12 cellular contexts compared by ENCODE assay signal in the genomic region with DNA sequence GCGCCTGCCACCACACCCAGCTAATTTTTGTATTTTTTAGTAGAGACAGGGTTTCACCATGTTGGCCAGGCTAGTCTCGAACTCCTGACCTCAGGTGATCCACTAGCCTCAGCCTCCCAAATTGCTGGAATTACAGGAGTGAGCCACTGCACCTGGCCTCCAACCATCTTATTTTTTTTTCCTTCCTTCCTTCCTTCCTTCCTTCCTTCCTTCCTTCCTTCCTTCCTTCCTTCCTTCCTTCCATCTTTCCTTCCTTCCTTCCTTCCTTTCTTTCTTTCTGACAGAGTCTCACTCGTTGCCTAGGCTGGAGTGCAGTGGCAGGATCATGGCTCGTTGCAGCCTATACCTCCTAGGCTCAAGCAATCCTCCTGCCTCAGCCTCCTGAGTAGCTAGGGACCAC. TPM values are rescaled to one million over a fixed set of nuclear protein-coding genes. Genes with fewer than 3 reads are reported as not detected.
DNase-seq lines count a peak whose midpoint lies in the region; ATAC-seq and TF ChIP-seq lines count a peak whose summit lies in the region.
"Not testable (repeated sequence)": the region's sequence is repeated elsewhere in the genome, so short reads cannot be mapped to it uniquely, and the experiment has no call there.
"Had no signal": no experiment of that assay in that cellular context is flagged by ENCODE, and none has a peak within 500 bp of the region (broad histone marks: within the 10 kb centered on the region; RNA-seq: fewer than 3 reads in every experiment).

No MANE protein-coding gene starts in this region.

- H3K4me1 ChIP-seq in CD4-positive, CD25-positive, alpha-beta regulatory T cell (ENCODE audit: control insufficient read depth, insufficient read depth, low read length, poor library complexity, severe bottlenecking) = peaks cover 29% of the 10 kb centered on the region
- H3K4me1 ChIP-seq in HEK293 (ENCODE audit: control insufficient read depth, insufficient read depth, low read length) = not testable (repeated sequence)
- H3K4me1 ChIP-seq in neutrophil (ENCODE audit: control insufficient read depth in 1 of 2, insufficient read depth in 1 of 2, low read depth in 1 of 2, low read length in 1 of 2) = peaks cover 84 to 92% of the 10 kb centered on the region in 2 experiments

- H3K27me3 Mint-ChIP-seq in CD4-positive, CD25-positive, alpha-beta regulatory T cell; activated naive CD4-positive, alpha-beta T cell treated with anti-CD3 and anti-CD28 coated beads, Interleukin-2, amount 50 U/mL, for 24 hours; immature natural killer cell (ENCODE audit: low read depth in 3 of 3); naive thymus-derived CD8-positive, alpha-beta T cell: not testable (repeated sequence)

- not testable (repeated sequence) for H3K4me3 Mint-ChIP-seq in CD4-positive, CD25-positive, alpha-beta regulatory T cell; activated naive CD4-positive, alpha-beta T cell treated with anti-CD3 and anti-CD28 coated beads, Interleukin-2, amount 50 U/mL, for 24 hours; immature natural killer cell; naive thymus-derived CD8-positive, alpha-beta T cell

- DNase-seq in CD4-positive, CD25-positive, alpha-beta regulatory T cell; immature natural killer cell; naive thymus-derived CD8-positive, alpha-beta T cell: not testable (repeated sequence)

- H3K9me3 Mint-ChIP-seq in CD4-positive, CD25-positive, alpha-beta regulatory T cell; activated naive CD4-positive, alpha-beta T cell treated with anti-CD3 and anti-CD28 coated beads, Interleukin-2, amount 50 U/mL, for 24 hours; immature natural killer cell; naive thymus-derived CD8-positive, alpha-beta T cell: not testable (repeated sequence)

- not testable (repeated sequence) for H3K4me3 ChIP-seq in CD4-positive, CD25-positive, alpha-beta regulatory T cell (ENCODE audit: low read depth, low read length); HEK293 (ENCODE audit: low read depth, low read length); neutrophil (ENCODE audit: low read depth in 1 of 2, low read length in 1 of 2)

- H3K36me3 Mint-ChIP-seq in CD4-positive, CD25-positive, alpha-beta regulatory T cell; activated naive CD4-positive, alpha-beta T cell treated with anti-CD3 and anti-CD28 coated beads, Interleukin-2, amount 50 U/mL, for 24 hours; immature natural killer cell; naive thymus-derived CD8-positive, alpha-beta T cell: not testable (repeated sequence)

- CTCF ChIA-PET in HEK293 (lab: Yijun Ruan, JAX) = not testable (repeated sequence)

- peak overlapping the region; percentile 67 to 98 (median 88) for H3K27ac Mint-ChIP-seq in CD4-positive, CD25-positive, alpha-beta regulatory T cell
- H3K27ac Mint-ChIP-seq in activated naive CD4-positive, alpha-beta T cell treated with anti-CD3 and anti-CD28 coated beads, Interleukin-2, amount 50 U/mL, for 24 hours = peak overlapping the region; percentile 68
- H3K27ac Mint-ChIP-seq in immature natural killer cell = peak overlapping the region in 5 of 6 donors; percentile 56 to 87 (median 69)
- H3K27ac Mint-ChIP-seq in naive thymus-derived CD8-positive, alpha-beta T cell = peak overlapping the region in 7 of 10 donors; percentile 5 to 90 (median 68)

- H3K9me3 ChIP-seq in CD4-positive, CD25-positive, alpha-beta regulatory T cell (ENCODE audit: control insufficient read depth in 2 of 2, low read length in 2 of 2); HEK293 (ENCODE audit: control insufficient read depth, insufficient read depth, low read depth, low read length); neutrophil: not testable (repeated sequence)

- TF ChIP-seq CTCF in HEK293 (tag by site-specific recombination; IDR thresholded peaks at IDR 0.05); neutrophil (IDR thresholded peaks at IDR 0.05): not testable (repeated sequence)

- H3K4me1 Mint-ChIP-seq in CD4-positive, CD25-positive, alpha-beta regulatory T cell = peaks cover 8 to 44% (median 12%) of the 10 kb centered on the region in 4 donors
- H3K4me1 Mint-ChIP-seq in activated naive CD4-positive, alpha-beta T cell treated with anti-CD3 and anti-CD28 coated beads, Interleukin-2, amount 50 U/mL, for 24 hours = peaks cover 42% of the 10 kb centered on the region
- H3K4me1 Mint-ChIP-seq in immature natural killer cell = peaks cover 30 to 42% of the 10 kb centered on the region in 2 donors
- peaks cover 18 to 54% (median 32%) of the 10 kb centered on the region in 4 donors for H3K4me1 Mint-ChIP-seq in naive thymus-derived CD8-positive, alpha-beta T cell

- not testable (repeated sequence) for H3K27me3 ChIP-seq in CD4-positive, CD25-positive, alpha-beta regulatory T cell (ENCODE audit: control insufficient read depth, insufficient read depth, low read length); neutrophil

- not testable (repeated sequence) for H3K27ac ChIP-seq in CD4-positive, CD25-positive, alpha-beta regulatory T cell (ENCODE audit: insufficient read depth, low read length, poor library complexity, severe bottlenecking); HEK293 (ENCODE audit: extremely low read depth, low read depth, low read length)
- H3K27ac ChIP-seq in neutrophil = peak overlapping the region; percentile 100

- POLR2A ChIA-PET in HEK293 (lab: Yijun Ruan, JAX) = not testable (repeated sequence)
- POLR2A ChIA-PET in naive thymus-derived CD8-positive, alpha-beta T cell (lab: Charles Lee) = interaction anchor here (0.6 to 17.7 kb wide), 5 partner anchors 9 to 465 kb away, joined by 3 to 447 read pairs (median 3); a partner anchor contains a TSS

- H3K36me3 ChIP-seq in CD4-positive, CD25-positive, alpha-beta regulatory T cell (ENCODE audit: control insufficient read depth, insufficient read depth, low read length); HEK293 (ENCODE audit: control insufficient read depth in 2 of 2, insufficient read depth in 1 of 2, low read length in 2 of 2); neutrophil: not testable (repeated sequence)

- not testable (repeated sequence) for ATAC-seq in CD4-positive, CD25-positive, alpha-beta regulatory T cell (ENCODE audit: low read depth in 2 of 2); naive thymus-derived CD8-positive, alpha-beta T cell

TF ChIP-seq in HEK293, 187 proteins besides CTCF, POLR2A, EP300 and RAD21:
- peak; percentile 94 for TF ChIP-seq ZNF366 (tag by site-specific recombination; conservative IDR thresholded peaks at IDR 0.05)
TF ChIP-seq in HEK293: peak in this region for 1; not testable (repeated sequence) for 186.

RNA-seq across cellular contexts. Expression of a gene that starts 5.8 kb away (rescaled TPM):
- total RNA-seq in CD4-positive, CD25-positive, alpha-beta regulatory T cell = not detected
- polyA plus RNA-seq in CD4-positive, CD25-positive, alpha-beta regulatory T cell = not detected
- polyA plus RNA-seq in immature natural killer cell = not detected
- not detected for total RNA-seq in naive thymus-derived CD8-positive, alpha-beta T cell
- not detected for polyA plus RNA-seq in naive thymus-derived CD8-positive, alpha-beta T cell
- total RNA-seq: A673, Daoy, GM23248, HFFc6, HT1080 had no signal
- polyA plus RNA-seq: AG04450, GM23248 had no signal

RNA-seq across cellular contexts. Expression of a gene that starts 10.6 kb away (rescaled TPM):
- 52.4 TPM for total RNA-seq in CD4-positive, CD25-positive, alpha-beta regulatory T cell
- polyA plus RNA-seq in CD4-positive, CD25-positive, alpha-beta regulatory T cell = 10 to 100 TPM; 52.2 to 70.0 (median 63.4) TPM
- 10 to 100 TPM; 45.5 to 62.6 (median 59.4) TPM for polyA plus RNA-seq in immature natural killer cell
- 100 to 1,000 TPM; 151 to 157 TPM for total RNA-seq in naive thymus-derived CD8-positive, alpha-beta T cell
- polyA plus RNA-seq in naive thymus-derived CD8-positive, alpha-beta T cell = 10 to 100 TPM; 29.0 to 47.9 (median 40.4) TPM
- total RNA-seq: A673, Daoy, GM23248, HFFc6, HT1080 had no signal
- polyA plus RNA-seq: AG04450, GM23248 had no signal

RNA-seq across cellular contexts. Expression of a gene that starts 13.2 kb away (rescaled TPM):
- 14.9 TPM for total RNA-seq in CD4-positive, CD25-positive, alpha-beta regulatory T cell
- polyA plus RNA-seq in CD4-positive, CD25-positive, alpha-beta regulatory T cell = 10 to 100 TPM; 48.0 to 68.2 (median 63.9) TPM
- 10 to 100 TPM; 45.3 to 59.4 (median 55.0) TPM for polyA plus RNA-seq in immature natural killer cell
- total RNA-seq in naive thymus-derived CD8-positive, alpha-beta T cell = 10 to 100 TPM; 25.0 to 26.2 TPM
- 10 to 100 TPM; 49.7 to 60.6 (median 53.9) TPM for polyA plus RNA-seq in naive thymus-derived CD8-positive, alpha-beta T cell

RNA-seq across cellular contexts. Expression of a gene that starts 13.2 kb away (rescaled TPM):
- 15.2 TPM for total RNA-seq in CD4-positive, CD25-positive, alpha-beta regulatory T cell
- polyA plus RNA-seq in CD4-positive, CD25-positive, alpha-beta regulatory T cell = 10 to 100 TPM in 2 of 4 donors, 1 to 10 TPM in 2; 7.7 to 11.5 (median 10.3) TPM
- polyA plus RNA-seq in immature natural killer cell = 10 to 100 TPM in 2 of 3 donors, 1 to 10 TPM in 1; 9.3 to 23.7 (median 16.8) TPM
- 10 to 100 TPM; 18.2 to 21.1 TPM for total RNA-seq in naive thymus-derived CD8-positive, alpha-beta T cell
- 10 to 100 TPM in 2 of 3 donors, 1 to 10 TPM in 1; 6.4 to 13.1 (median 10.5) TPM for polyA plus RNA-seq in naive thymus-derived CD8-positive, alpha-beta T cell

RNA-seq across cellular contexts. Expression of a gene that starts 29.6 kb away (rescaled TPM):
- total RNA-seq in CD4-positive, CD25-positive, alpha-beta regulatory T cell = 0.44 TPM
- polyA plus RNA-seq in CD4-positive, CD25-positive, alpha-beta regulatory T cell = under 1 TPM in 1 of 4 donors, not detected in 3; 0.19 TPM
- under 1 TPM in 1 of 3 donors, not detected in 2; 0.11 TPM for polyA plus RNA-seq in immature natural killer cell
- total RNA-seq in naive thymus-derived CD8-positive, alpha-beta T cell = 1 to 10 TPM; 2.9 to 3.1 TPM
- polyA plus RNA-seq in naive thymus-derived CD8-positive, alpha-beta T cell = 1 to 10 TPM in 2 of 3 donors, under 1 TPM in 1; 0.50 to 1.5 (median 1.1) TPM
- total RNA-seq: A673, Daoy, GM23248, HFFc6, HT1080 had no signal
- polyA plus RNA-seq: AG04450, GM23248 had no signal
